Comparison of ENCODE assay signal across 31 cellular contexts in genomic region chr10:121076760-121077159, GRCh38.
DNase-seq lines count a peak whose midpoint lies in the region; ATAC-seq, FAIRE-seq and TF ChIP-seq lines count a peak whose summit lies in the region.
"Had no signal": no experiment of that assay in that cellular context is flagged by ENCODE, and none has a peak within 500 bp of the region (broad histone marks: within the 10 kb centered on the region; RNA-seq: fewer than 3 reads in every experiment).

No MANE protein-coding gene starts in this region.

- H3K4me3 ChIP-seq in right atrium auricular region (no peak overlapping the region), left ventricle myocardium inferior (no peak overlapping the region), upper lobe of left lung (no peak overlapping the region), ovary (no peak overlapping the region)
- H3K4me3 ChIP-seq: Peyer's patch, SJSA1, skin epidermis had no signal

- H3K36me3 Mint-ChIP-seq in osteocyte (ENCODE audit: unreplicated experiment) = no peaks in the 10 kb centered on the region
- H3K36me3 Mint-ChIP-seq: activated naive CD4-positive, alpha-beta T cell treated with anti-CD3 and anti-CD28 coated beads, Interleukin-2, amount 50 U/mL, for 24 hours; brain; naive thymus-derived CD8-positive, alpha-beta T cell; T-cell had no signal

- H3K4me1 Mint-ChIP-seq in osteocyte (ENCODE audit: unreplicated experiment) = peaks cover 34% of the 10 kb centered on the region
- H3K4me1 Mint-ChIP-seq: activated naive CD4-positive, alpha-beta T cell treated with anti-CD3 and anti-CD28 coated beads, Interleukin-2, amount 50 U/mL, for 24 hours; naive thymus-derived CD8-positive, alpha-beta T cell; T-cell had no signal

- H3K27ac Mint-ChIP-seq in osteocyte (ENCODE audit: unreplicated experiment) = peak overlapping the region; percentile 80
- H3K27ac Mint-ChIP-seq: activated naive CD4-positive, alpha-beta T cell treated with anti-CD3 and anti-CD28 coated beads, Interleukin-2, amount 50 U/mL, for 24 hours; activated T-helper 2 cell treated with anti-CD3 and anti-CD28 coated beads, Interferon-gamma antibody, Interleukin-2, Interleukin-4, amounts not matched to agents 10 μg/mL and 5 μg/mL and 100 μg/mL, durations not matched to agents 14 hours and 24 hours and 36 hours; brain; CD4-positive, alpha-beta T cell; naive thymus-derived CD8-positive, alpha-beta T cell; T-cell had no signal

- no peaks in the 10 kb centered on the region for H3K9me3 Mint-ChIP-seq in osteocyte (ENCODE audit: unreplicated experiment)
- H3K9me3 Mint-ChIP-seq: activated naive CD4-positive, alpha-beta T cell treated with anti-CD3 and anti-CD28 coated beads, Interleukin-2, amount 50 U/mL, for 24 hours; activated T-helper 2 cell treated with anti-CD3 and anti-CD28 coated beads, Interferon-gamma antibody, Interleukin-2, Interleukin-4, amounts not matched to agents 10 μg/mL and 5 μg/mL and 100 μg/mL, durations not matched to agents 14 hours and 24 hours and 36 hours; CD4-positive, alpha-beta T cell; naive thymus-derived CD8-positive, alpha-beta T cell; T-cell had no signal

- ATAC-seq in Right ventricle myocardium superior (ENCODE audit: poor library complexity) (peak; percentile 72), upper lobe of left lung (ENCODE audit: low FRiP score in 2 of 2) (peak; percentile 22 to 65)
- ATAC-seq: left lobe of liver; naive thymus-derived CD8-positive, alpha-beta T cell; T-cell had no signal

- H3K27me3 Mint-ChIP-seq in osteocyte (ENCODE audit: unreplicated experiment) = peaks cover 1% of the 10 kb centered on the region
- H3K27me3 Mint-ChIP-seq: activated naive CD4-positive, alpha-beta T cell treated with anti-CD3 and anti-CD28 coated beads, Interleukin-2, amount 50 U/mL, for 24 hours; CD4-positive, alpha-beta T cell had no signal

- H3K4me3 Mint-ChIP-seq in osteocyte (ENCODE audit: unreplicated experiment) = no peak overlapping the region
- H3K4me3 Mint-ChIP-seq: activated naive CD4-positive, alpha-beta T cell treated with anti-CD3 and anti-CD28 coated beads, Interleukin-2, amount 50 U/mL, for 24 hours; brain; CD4-positive, alpha-beta T cell; naive thymus-derived CD8-positive, alpha-beta T cell; T-cell had no signal

- no peak overlapping the region for H3K27ac ChIP-seq in right atrium auricular region
- peak overlapping the region; percentile 18 for H3K27ac ChIP-seq in left ventricle myocardium inferior (replicated peaks)
- peak overlapping the region in 3 of 4 donors; percentile 11 to 79 (median 33) for H3K27ac ChIP-seq in upper lobe of left lung
- H3K27ac ChIP-seq in ovary = no peak overlapping the region
- H3K27ac ChIP-seq: KMS-11, Peyer's patch, SJSA1, WERI-Rb-1 had no signal

- H3K9me3 ChIP-seq in right atrium auricular region (no peaks in the 10 kb centered on the region), left ventricle myocardium inferior (replicated peaks) (no peaks in the 10 kb centered on the region), upper lobe of left lung (no peaks in the 10 kb centered on the region), ovary (no peaks in the 10 kb centered on the region)
- H3K9me3 ChIP-seq: Peyer's patch had no signal

- TF ChIP-seq CTCF in right atrium auricular region (IDR thresholded peaks at IDR 0.05) (no peak), left ventricle myocardium inferior (IDR thresholded peaks at IDR 0.05; ENCODE audit: borderline replicate concordance) (no peak), osteocyte (IDR thresholded peaks at IDR 0.05) (no peak), upper lobe of left lung (IDR thresholded peaks at IDR 0.05) (no peak), ovary (IDR thresholded peaks at IDR 0.05) (no peak)

- H3K27me3 ChIP-seq in right atrium auricular region (no peaks in the 10 kb centered on the region), left ventricle myocardium inferior (ENCODE audit: low read depth) (peaks cover 31% of the 10 kb centered on the region), upper lobe of left lung (no peaks in the 10 kb centered on the region), ovary (no peaks in the 10 kb centered on the region)
- H3K27me3 ChIP-seq: Peyer's patch, SJSA1 had no signal

- H3K36me3 ChIP-seq in right atrium auricular region (no peaks in the 10 kb centered on the region), left ventricle myocardium inferior (no peaks in the 10 kb centered on the region), upper lobe of left lung (no peaks in the 10 kb centered on the region), ovary (no peaks in the 10 kb centered on the region)
- H3K36me3 ChIP-seq: Peyer's patch, SJSA1, WERI-Rb-1 had no signal

- TF ChIP-seq EP300 in upper lobe of left lung (IDR thresholded peaks at IDR 0.05) (peak in 1 of 4 donors; percentile 31), ovary (IDR thresholded peaks at IDR 0.05) (no peak)

- intact Hi-C loops in Right ventricle myocardium superior (cut with DNase I) (no loop called here), left ventricle myocardium inferior (cut with micrococcal nuclease) (no loop called here), ovary (cut with DNase I) (no loop called here)

- TF ChIP-seq POLR2A in upper lobe of left lung (IDR thresholded peaks at IDR 0.05) (no peak), ovary (IDR thresholded peaks at IDR 0.05) (no peak)

- FAIRE-seq in HTR-8/SVneo (lab: Jason Lieb, UNC) = no peak
- FAIRE-seq: A204.1, D721Med had no signal

- peaks cover 0 to 21% of the 10 kb centered on the region in 2 donors for H3K4me1 ChIP-seq in right atrium auricular region
- H3K4me1 ChIP-seq in left ventricle myocardium inferior = peaks cover 42% of the 10 kb centered on the region
- peaks cover 6 to 41% (median 22%) of the 10 kb centered on the region in 4 donors for H3K4me1 ChIP-seq in upper lobe of left lung
- H3K4me1 ChIP-seq in ovary (ENCODE audit: insufficient read depth) = peaks cover 2% of the 10 kb centered on the region
- H3K4me1 ChIP-seq: SJSA1 had no signal

- peak; percentile 52 for DNase-seq in Right ventricle myocardium superior
- DNase-seq in right atrium auricular region (ENCODE audit: low spot score) = no peak
- DNase-seq in left ventricle myocardium inferior = peak; percentile 36
- peak; percentile 51 for DNase-seq in osteocyte (ENCODE audit: extremely low spot score, unreplicated experiment)
- peak in 1 of 2 donors; percentile 70 for DNase-seq in upper lobe of left lung
- DNase-seq in ovary = no peak
- no peak for DNase-seq in HTR-8/SVneo (ENCODE audit: insufficient read length, low spot score)
- no peak for DNase-seq in GOT3 (lab: John Stamatoyannopoulos, UW)
- DNase-seq: activated CD4-positive, alpha-beta T cell treated with anti-CD3 and anti-CD28 coated beads for 4 hours; amniotic stem cell; CD4-positive, alpha-beta T cell; H7; midbrain; naive thymus-derived CD8-positive, alpha-beta T cell; NCI-H1417; NCI-H2029 treated with DMSO at 0.1 percent for 48 hours; NCI-H526 treated with DMSO at 0.1 percent for 48 hours; nucleus accumbens; Peyer's patch; stimulated activated naive CD4-positive, alpha-beta T cell; T-cell; WERI-Rb-1 had no signal

- 66 to 68% methylated on average over 3 of the region's 3 CpGs for WGBS in upper lobe of left lung, 2 donors
- WGBS in ovary, 3 donors = 81 to 97% (median 84%) methylated on average over 3 of the region's 3 CpGs

Comparison
In these comparisons a context has a peak if more than half of its experiments do, and no peak if none do; other contexts are left out.
1. DNase-seq: peak in Right ventricle myocardium superior (single experiment), left ventricle myocardium inferior (single experiment) and osteocyte (single experiment); none in right atrium auricular region (single experiment), ovary (0 of 5), HTR-8/SVneo (single experiment) and GOT3 (single experiment).
2. H3K27ac ChIP-seq: peak in left ventricle myocardium inferior (single experiment) and upper lobe of left lung (3 of 4); none in right atrium auricular region (0 of 2) and ovary (0 of 2).